ENCODE assay signal across 1 cellular context in the genomic region with DNA sequence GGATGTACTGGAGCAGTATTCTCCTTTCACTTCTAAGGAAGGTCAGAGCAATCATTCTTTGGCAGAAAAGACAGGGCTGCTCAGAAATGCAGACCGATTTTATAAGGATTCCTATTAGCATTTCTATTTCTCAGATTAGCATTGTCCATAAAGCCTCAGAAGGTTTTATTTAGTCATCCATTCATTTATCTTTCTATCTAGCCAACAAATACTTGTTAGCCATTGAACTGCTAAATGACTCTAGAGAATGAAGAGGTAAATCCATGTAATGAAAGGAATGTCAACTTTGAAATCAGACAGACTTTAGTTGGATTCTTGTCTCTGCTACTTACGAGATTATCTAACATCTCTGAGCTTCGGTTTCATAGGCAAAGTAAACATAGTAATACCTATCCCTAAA.
TF ChIP-seq lines count a peak whose summit lies in the region.

No MANE protein-coding gene starts in this region.

TF ChIP-seq in IMR-90, 13 proteins besides CTCF, POLR2A, EP300 and RAD21:
- TF ChIP-seq CHD1 (IDR thresholded peaks at IDR 0.05; ENCODE audit: low read depth, low read length) (no peak), NFE2L2 (IDR thresholded peaks at IDR 0.05; ENCODE audit: low read depth, low read length) (no peak), RCOR1 (IDR thresholded peaks at IDR 0.05; ENCODE audit: insufficient replicate concordance, low read length) (no peak), FOS (IDR thresholded peaks at IDR 0.05; ENCODE audit: low read depth, low read length) (no peak), SMC3 (IDR thresholded peaks at IDR 0.05; ENCODE audit: low read depth, low read length) (no peak), CEBPB (IDR thresholded peaks at IDR 0.05; ENCODE audit: low read depth, low read length) (no peak), RFX5 (IDR thresholded peaks at IDR 0.05; ENCODE audit: low read depth, low read length) (no peak), MAZ (IDR thresholded peaks at IDR 0.05; ENCODE audit: borderline replicate concordance, low read depth, low read length) (no peak), MXI1 (IDR thresholded peaks at IDR 0.05; ENCODE audit: borderline replicate concordance, low read depth, low read length) (no peak), MAFK (IDR thresholded peaks at IDR 0.05; ENCODE audit: low read depth, low read length) (no peak), ELK1 (IDR thresholded peaks at IDR 0.05; ENCODE audit: borderline replicate concordance, low read depth, low read length) (no peak), BHLHE40 (IDR thresholded peaks at IDR 0.05; ENCODE audit: low read depth, low read length) (no peak)
- TF ChIP-seq, protein P1, sequence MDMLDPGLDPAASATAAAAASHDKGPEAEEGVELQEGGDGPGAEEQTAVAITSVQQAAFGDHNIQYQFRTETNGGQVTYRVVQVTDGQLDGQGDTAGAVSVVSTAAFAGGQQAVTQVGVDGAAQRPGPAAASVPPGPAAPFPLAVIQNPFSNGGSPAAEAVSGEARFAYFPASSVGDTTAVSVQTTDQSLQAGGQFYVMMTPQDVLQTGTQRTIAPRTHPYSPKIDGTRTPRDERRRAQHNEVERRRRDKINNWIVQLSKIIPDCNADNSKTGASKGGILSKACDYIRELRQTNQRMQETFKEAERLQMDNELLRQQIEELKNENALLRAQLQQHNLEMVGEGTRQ (IDR thresholded peaks at IDR 0.05; ENCODE audit: low read depth, low read length): no peak
